ENCODE assay signal across 19 cellular contexts in the genomic region with DNA sequence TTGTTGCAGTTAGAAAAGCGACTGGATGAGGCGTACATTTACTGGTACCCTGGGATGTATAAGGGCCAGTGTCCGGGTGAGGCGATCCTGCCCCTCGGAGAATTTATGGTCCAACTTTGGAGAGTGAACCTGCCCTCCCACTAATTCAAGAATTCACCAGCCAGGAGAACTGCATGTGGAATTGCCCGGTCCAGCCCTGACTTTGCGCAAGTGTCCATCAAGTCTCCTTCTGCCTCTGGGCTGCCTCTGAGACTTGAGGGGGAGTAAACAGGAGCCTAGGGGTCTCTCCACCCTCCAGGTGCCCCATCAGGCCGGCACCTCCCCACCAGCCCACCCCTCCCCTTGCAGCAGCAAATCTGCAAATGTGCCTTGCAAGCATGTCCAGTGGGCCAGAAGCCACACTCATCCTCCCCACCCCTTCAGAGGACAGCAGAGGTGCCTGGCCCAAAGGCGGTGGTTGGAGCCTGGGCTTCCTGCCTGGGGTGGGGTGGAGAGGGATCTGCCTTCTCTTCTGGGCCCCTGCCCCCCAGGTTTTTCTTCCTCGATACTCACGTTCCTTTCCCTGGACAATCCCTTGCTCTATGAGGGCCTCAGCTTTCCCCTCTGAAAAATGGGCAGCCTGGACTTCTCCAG.
"Had no signal": no experiment of that assay in that cellular context is flagged by ENCODE, and none has a peak within 500 bp of the region (broad histone marks: within the 10 kb centered on the region; RNA-seq: fewer than 3 reads in every experiment).

No MANE protein-coding gene starts in this region.

- ATAC-seq: foreskin keratinocyte; left cardiac atrium; mucosa of descending colon; naive thymus-derived CD8-positive, alpha-beta T cell; pancreas had no signal

- H3K9me3 ChIP-seq: mucosa of descending colon, pancreas, suprapubic skin, thyroid gland, upper lobe of left lung, vagina had no signal

- H3K4me3 ChIP-seq: coronary artery, mucosa of descending colon, pancreas, suprapubic skin, thyroid gland, upper lobe of left lung, vagina had no signal

- H3K36me3 Mint-ChIP-seq: naive thymus-derived CD8-positive, alpha-beta T cell had no signal

- H3K27me3 ChIP-seq: pancreas, suprapubic skin, thyroid gland, upper lobe of left lung, vagina had no signal

- H3K27ac ChIP-seq: coronary artery, foreskin keratinocyte, pancreas, suprapubic skin, thyroid gland, upper lobe of left lung, vagina had no signal

- FAIRE-seq: endothelial cell of umbilical vein, kidney, pancreas, small intestine had no signal

- H3K27ac Mint-ChIP-seq: endodermal cell had no signal

- H3K4me3 Mint-ChIP-seq: endodermal cell had no signal

- H3K9me3 Mint-ChIP-seq: endodermal cell; naive thymus-derived CD8-positive, alpha-beta T cell had no signal

- H3K36me3 ChIP-seq: pancreas, suprapubic skin, thyroid gland, upper lobe of left lung, vagina had no signal

- H3K4me1 ChIP-seq: foreskin keratinocyte, pancreas had no signal

- DNase-seq: effector CD4-positive, alpha-beta T cell; endodermal cell; erythroblast; foreskin keratinocyte; kidney; left cardiac atrium; mammary epithelial cell; mucosa of descending colon; naive thymus-derived CD8-positive, alpha-beta T cell; pancreas; small intestine; stimulated activated CD4-positive, alpha-beta T cell treated with anti-CD3 and anti-CD28 coated beads, Interleukin-12 subunit alpha, Interleukin-12 subunit beta, amount 100 ng/mL, for 4 hours; stimulated activated naive CD4-positive, alpha-beta T cell; thyroid gland had no signal
